ENCODE assay signal across 1 cellular context in genomic region chr6:136822379-136823127, GRCh38.
TF ChIP-seq lines count a peak whose summit lies in the region.

Gene PEX7 (plus strand): TSS chr6:136822592. CDS start chr6:136822666, 74 bp downstream.

TF ChIP-seq in K562, 482 proteins besides CTCF, POLR2A, EP300 and RAD21 (continued from another document and continues in another):
- TF ChIP-seq ZNF212 (CRISPR knock-in tag; IDR thresholded peaks at IDR 0.05) (no peak), PHB (CRISPR knock-in tag; IDR thresholded peaks at IDR 0.05) (no peak), BCL6 (CRISPR knock-in tag; IDR thresholded peaks at IDR 0.05) (no peak), ERF (CRISPR knock-in tag; IDR thresholded peaks at IDR 0.05) (no peak), ARHGAP35 (IDR thresholded peaks at IDR 0.05; ENCODE audit: partially characterized antibody) (no peak), ELF2 (CRISPR knock-in tag; IDR thresholded peaks at IDR 0.05) (peak; percentile 86), ARID3A (IDR thresholded peaks at IDR 0.05; ENCODE audit: borderline replicate concordance, low read depth, low read length) (no peak), MAFF (IDR thresholded peaks at IDR 0.05; ENCODE audit: low read length) (no peak), TFAP4 (CRISPR knock-in tag; IDR thresholded peaks at IDR 0.05; ENCODE audit: borderline replicate concordance) (peak; percentile 40), MED1 (CRISPR knock-in tag; IDR thresholded peaks at IDR 0.05; ENCODE audit: borderline replicate concordance) (no peak), POLR2B (IDR thresholded peaks at IDR 0.05; ENCODE audit: low read depth, partially characterized antibody) (no peak), ZNF644 (tag; IDR thresholded peaks at IDR 0.05; ENCODE audit: low read depth) (no peak), BACH1 (tag; IDR thresholded peaks at IDR 0.05) (no peak), ZNF140 (CRISPR knock-in tag; IDR thresholded peaks at IDR 0.05) (no peak), TBP (optimal IDR thresholded peaks at IDR 0.05; ENCODE audit: low read depth, low read length) (peak; percentile 65), SAFB (IDR thresholded peaks at IDR 0.05; ENCODE audit: borderline replicate concordance, low read depth, low read length) (no peak), E2F4 (CRISPR knock-in tag; IDR thresholded peaks at IDR 0.05; ENCODE audit: low read depth) (peak; percentile 13; the same call in 1 of the 2 replicates), HNRNPLL (IDR thresholded peaks at IDR 0.05; ENCODE audit: low read depth, low read length, poor library complexity, severe bottlenecking) (no peak), NFIX (CRISPR knock-in tag; IDR thresholded peaks at IDR 0.05; ENCODE audit: low read depth) (no peak), EGR1 (conservative IDR thresholded peaks at IDR 0.05) (peak; percentile 26; the same call in 1 of the 2 replicates), SRSF7 (optimal IDR thresholded peaks at IDR 0.05; ENCODE audit: low read depth, low read length) (no peak), ID3 (CRISPR knock-in tag; IDR thresholded peaks at IDR 0.05) (no peak), ID3 (tag; IDR thresholded peaks at IDR 0.05) (no peak), GMEB1 (CRISPR knock-in tag; IDR thresholded peaks at IDR 0.05) (peak; percentile 63), KHSRP (IDR thresholded peaks at IDR 0.05) (no peak), TFE3 (CRISPR knock-in tag; IDR thresholded peaks at IDR 0.05) (no peak), ZNF76 (CRISPR knock-in tag; IDR thresholded peaks at IDR 0.05; ENCODE audit: borderline replicate concordance) (no peak), ZNF274 (IDR thresholded peaks at IDR 0.05; ENCODE audit: borderline replicate concordance, low read depth, low read length) (no peak), ZNF224 (CRISPR knock-in tag; IDR thresholded peaks at IDR 0.05) (no peak), HNRNPK (IDR thresholded peaks at IDR 0.05; ENCODE audit: low read depth, low read length, poor library complexity, severe bottlenecking) (no peak), EWSR1 (IDR thresholded peaks at IDR 0.05; ENCODE audit: borderline replicate concordance, low read depth, partially characterized antibody) (no peak), ESRRB (CRISPR knock-in tag; IDR thresholded peaks at IDR 0.05; ENCODE audit: borderline replicate concordance) (no peak), CSDE1 (IDR thresholded peaks at IDR 0.05) (no peak), POLR2H (tag; IDR thresholded peaks at IDR 0.05; ENCODE audit: low read depth) (peak; percentile 75), XRCC4 (IDR thresholded peaks at IDR 0.05; ENCODE audit: extremely low read depth, insufficient read depth, insufficient read length) (no peak), ZBTB1 (CRISPR knock-in tag; IDR thresholded peaks at IDR 0.05; ENCODE audit: borderline replicate concordance, low read depth) (peak; percentile 40; the same call in 1 of the 2 replicates), NFRKB (IDR thresholded peaks at IDR 0.05; ENCODE audit: low read depth) (peak; percentile 41; the same call in 1 of the 2 replicates), CCAR2 (IDR thresholded peaks at IDR 0.05; ENCODE audit: low read depth, low read length) (no peak), FOXK2 (conservative IDR thresholded peaks at IDR 0.05 in 1 of 2, IDR thresholded peaks at IDR 0.05 in 1 of 2; ENCODE audit: low read depth in 2 of 2) (no peak; a peak in 1 of 4 replicates), RBM34 (IDR thresholded peaks at IDR 0.05; ENCODE audit: borderline replicate concordance, insufficient read depth, low read length) (no peak), TSC22D4 (tag; IDR thresholded peaks at IDR 0.05) (no peak), BCLAF1 (IDR thresholded peaks at IDR 0.05; ENCODE audit: borderline replicate concordance in 1 of 2, control insufficient read depth in 1 of 2, low read depth in 2 of 2, low read length in 1 of 2) (no peak), SRSF1 (IDR thresholded peaks at IDR 0.05; ENCODE audit: low read depth, low read length) (no peak), ZFP36 (IDR thresholded peaks at IDR 0.05; ENCODE audit: low read depth, low read length, partially characterized antibody) (no peak), PHB2 (IDR thresholded peaks at IDR 0.05; ENCODE audit: low read depth) (no peak), ATF4 (CRISPR knock-in tag; IDR thresholded peaks at IDR 0.05) (no peak), XRCC3 (IDR thresholded peaks at IDR 0.05) (no peak), ZNF197 (CRISPR knock-in tag; IDR thresholded peaks at IDR 0.05; ENCODE audit: low read depth) (peak; percentile 65; the same call in 1 of the 2 replicates), SNIP1 (IDR thresholded peaks at IDR 0.05; ENCODE audit: low read depth) (no peak), ZBTB8A (IDR thresholded peaks at IDR 0.05; ENCODE audit: partially characterized antibody) (no peak), KAT2B (IDR thresholded peaks at IDR 0.05; ENCODE audit: low read depth, low read length) (no peak), GTF2A2 (tag; IDR thresholded peaks at IDR 0.05) (no peak), RBBP5 (IDR thresholded peaks at IDR 0.05; ENCODE audit: borderline replicate concordance, insufficient read depth, low read length, poor library complexity, severe bottlenecking) (peak; percentile 92), TAF15 (IDR thresholded peaks at IDR 0.05; ENCODE audit: low read depth, low read length) (no peak), GTF3C2 (IDR thresholded peaks at IDR 0.05; ENCODE audit: borderline replicate concordance, extremely low read depth, insufficient read length) (no peak)
